ENCODE assay signal across 19 cellular contexts in the genomic region with DNA sequence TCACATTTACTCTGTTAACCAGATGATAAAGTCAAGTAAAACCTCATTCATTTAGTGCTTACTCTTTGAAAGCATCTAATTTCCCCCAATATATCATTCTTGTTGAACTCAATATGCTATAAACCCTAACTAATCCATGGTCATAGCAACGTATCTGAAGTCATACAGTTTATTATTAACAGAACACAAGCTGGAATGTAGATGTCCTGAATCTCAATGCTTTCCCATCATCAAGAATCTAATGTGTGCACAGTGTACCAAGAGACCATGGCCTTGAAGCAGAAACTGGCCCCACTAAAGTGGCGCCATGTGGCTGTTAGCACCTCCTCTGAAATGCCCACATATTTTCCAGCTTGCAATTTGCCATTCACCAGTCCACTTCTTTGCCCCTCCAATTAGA.
"Had no signal": no experiment of that assay in that cellular context is flagged by ENCODE, and none has a peak within 500 bp of the region (broad histone marks: within the 10 kb centered on the region; RNA-seq: fewer than 3 reads in every experiment).

No MANE protein-coding gene starts in this region.

- H3K27ac ChIP-seq: coronary artery, dorsolateral prefrontal cortex, esophagus muscularis mucosa, gastrocnemius medialis, heart right ventricle, lower lobe of right lung had no signal

- DNase-seq: dermis blood vessel endothelial cell; dorsolateral prefrontal cortex; effector CD4-positive, alpha-beta T cell; effector memory CD4-positive, alpha-beta T cell; foreskin melanocyte; gastrocnemius medialis; glutamatergic neuron; head of caudate nucleus; heart right ventricle; hippocampal formation; left colon; left ventricle myocardium superior; lower lobe of right lung; mesenchymal stem cell; mucosa of descending colon; naive B cell had no signal

- ATAC-seq: gastrocnemius medialis, heart right ventricle, left colon, left lobe of liver, left ventricle myocardium superior, lower lobe of right lung, mucosa of descending colon had no signal

- H3K9me3 ChIP-seq: esophagus muscularis mucosa, gastrocnemius medialis, heart right ventricle, lower lobe of right lung, mucosa of descending colon had no signal

- H3K4me1 ChIP-seq: esophagus muscularis mucosa, gastrocnemius medialis, heart right ventricle, lower lobe of right lung had no signal

- H3K4me3 ChIP-seq: coronary artery, dorsolateral prefrontal cortex, esophagus muscularis mucosa, gastrocnemius medialis, heart right ventricle, lower lobe of right lung, mucosa of descending colon had no signal

- H3K27me3 ChIP-seq: gastrocnemius medialis had no signal

- H3K36me3 ChIP-seq: esophagus muscularis mucosa, gastrocnemius medialis, heart right ventricle, lower lobe of right lung had no signal
